Comparison of ENCODE assay signal across 8 cellular contexts in genomic region chr2:12451726-12452125, GRCh38.
A peak's percentile ranks its signal among the peaks of the same experiment; 100 is the strongest.
DNase-seq lines count a peak whose midpoint lies in the region; ATAC-seq and TF ChIP-seq lines count a peak whose summit lies in the region.

No MANE protein-coding gene starts in this region.

- H3K4me1 Mint-ChIP-seq in activated naive CD4-positive, alpha-beta T cell treated with anti-CD3 and anti-CD28 coated beads, Interleukin-2, amount 10 ng/mL, durations not matched to agents 7 days and 5 days, result peaks cover 42% of the 10 kb centered on the region
- H3K4me1 Mint-ChIP-seq in activated CD4-positive, alpha-beta memory T cell treated with anti-CD3 and anti-CD28 coated beads for 36 hours (ENCODE audit: low read depth), result peaks cover 40% of the 10 kb centered on the region
- H3K4me1 Mint-ChIP-seq in type B pancreatic cell (ENCODE audit: unreplicated experiment), result peaks cover 21% of the 10 kb centered on the region

- intact Hi-C loops in activated CD4-positive, alpha-beta memory T cell treated with anti-CD3 and anti-CD28 coated beads for 36 hours (cut with micrococcal nuclease), result no loop called here

- peak overlapping the region; percentile 45 for H3K4me3 Mint-ChIP-seq in activated naive CD4-positive, alpha-beta T cell treated with anti-CD3 and anti-CD28 coated beads, Interleukin-2, amount 10 ng/mL, durations not matched to agents 7 days and 5 days
- peak overlapping the region; percentile 58 for H3K4me3 Mint-ChIP-seq in activated CD4-positive, alpha-beta memory T cell treated with anti-CD3 and anti-CD28 coated beads for 36 hours
- no peak overlapping the region for H3K4me3 Mint-ChIP-seq in type B pancreatic cell

- H3K36me3 Mint-ChIP-seq in activated naive CD4-positive, alpha-beta T cell treated with anti-CD3 and anti-CD28 coated beads, Interleukin-2, amount 10 ng/mL, durations not matched to agents 7 days and 5 days, result peaks cover 4% of the 10 kb centered on the region
- no peaks in the 10 kb centered on the region for H3K36me3 Mint-ChIP-seq in activated CD4-positive, alpha-beta memory T cell treated with anti-CD3 and anti-CD28 coated beads for 36 hours
- no peaks in the 10 kb centered on the region for H3K36me3 Mint-ChIP-seq in type B pancreatic cell

- H3K27ac Mint-ChIP-seq in activated naive CD4-positive, alpha-beta T cell treated with anti-CD3 and anti-CD28 coated beads, Interleukin-2, amount 10 ng/mL, durations not matched to agents 7 days and 5 days, result peak overlapping the region; percentile 87
- H3K27ac Mint-ChIP-seq in activated CD4-positive, alpha-beta memory T cell treated with anti-CD3 and anti-CD28 coated beads for 36 hours, result peak overlapping the region; percentile 47
- H3K27ac Mint-ChIP-seq in type B pancreatic cell, result peak overlapping the region; percentile 77

- H3K9me3 Mint-ChIP-seq in activated naive CD4-positive, alpha-beta T cell treated with anti-CD3 and anti-CD28 coated beads, Interleukin-2, amount 10 ng/mL, durations not matched to agents 7 days and 5 days, result peaks cover 2% of the 10 kb centered on the region
- no peaks in the 10 kb centered on the region for H3K9me3 Mint-ChIP-seq in activated CD4-positive, alpha-beta memory T cell treated with anti-CD3 and anti-CD28 coated beads for 36 hours
- no peaks in the 10 kb centered on the region for H3K9me3 Mint-ChIP-seq in type B pancreatic cell

- no peak for ATAC-seq in GM21528 (IDR thresholded peaks at IDR 0.05; ENCODE audit: low FRiP score, unreplicated experiment)

- in situ Hi-C loops in ACHN (cut with HindIII; ENCODE audit: low pct_ligation_motif_present, low pct_unique_long_range_greater_than_20kb, low sequenced_read_pairs), result no loop called here

- POLR2A ChIA-PET in activated CD4-positive, alpha-beta memory T cell treated with anti-CD3 and anti-CD28 coated beads for 36 hours (lab: Charles Lee), result interaction anchor here (0.7 to 0.9 kb wide), 2 partner anchors 21 to 182 kb away, joined by 3 to 4 read pairs; no protein-coding TSS in a partner anchor

- no peaks in the 10 kb centered on the region for H3K27me3 Mint-ChIP-seq in activated naive CD4-positive, alpha-beta T cell treated with anti-CD3 and anti-CD28 coated beads, Interleukin-2, amount 10 ng/mL, durations not matched to agents 7 days and 5 days
- H3K27me3 Mint-ChIP-seq in activated CD4-positive, alpha-beta memory T cell treated with anti-CD3 and anti-CD28 coated beads for 36 hours, result no peaks in the 10 kb centered on the region
- no peaks in the 10 kb centered on the region for H3K27me3 Mint-ChIP-seq in type B pancreatic cell

- no peak for DNase-seq in activated naive CD4-positive, alpha-beta T cell treated with anti-CD3 and anti-CD28 coated beads, Interleukin-2, amount 10 ng/mL, durations not matched to agents 7 days and 5 days
- DNase-seq in activated naive CD4-positive, alpha-beta T cell treated with anti-CD3 and anti-CD28 coated beads, Interleukin-2, amount 50 U/mL, for 16 hours, result no peak
- DNase-seq in activated CD4-positive, alpha-beta memory T cell treated with anti-CD3 and anti-CD28 coated beads for 36 hours, result no peak
- DNase-seq in iris pigment epithelial cell (ENCODE audit: low read depth) (peak; percentile 72), type B pancreatic cell (ENCODE audit: extremely low spot score, unreplicated experiment) (no peak), ACHN (no peak), NCI-H146 treated with DMSO at 0.1 percent for 48 hours (lab: John Stamatoyannopoulos, UW; ENCODE audit: unreplicated experiment) (no peak)

- CTCF ChIA-PET in activated naive CD4-positive, alpha-beta T cell treated with anti-CD3 and anti-CD28 coated beads, Interleukin-2, amount 10 ng/mL, durations not matched to agents 7 days and 5 days (lab: Charles Lee), result no interaction called here
- CTCF ChIA-PET in activated CD4-positive, alpha-beta memory T cell treated with anti-CD3 and anti-CD28 coated beads for 36 hours (lab: Charles Lee), result interaction anchor here (1.1 to 2.4 kb wide), 4 partner anchors 9 to 265 kb away, joined by 3 to 12 read pairs (median 4); partner anchors contain the start of gene TRIB2

- TF ChIP-seq CTCF in type B pancreatic cell (conservative IDR thresholded peaks at IDR 0.05), result no peak
